In the genomic region with DNA sequence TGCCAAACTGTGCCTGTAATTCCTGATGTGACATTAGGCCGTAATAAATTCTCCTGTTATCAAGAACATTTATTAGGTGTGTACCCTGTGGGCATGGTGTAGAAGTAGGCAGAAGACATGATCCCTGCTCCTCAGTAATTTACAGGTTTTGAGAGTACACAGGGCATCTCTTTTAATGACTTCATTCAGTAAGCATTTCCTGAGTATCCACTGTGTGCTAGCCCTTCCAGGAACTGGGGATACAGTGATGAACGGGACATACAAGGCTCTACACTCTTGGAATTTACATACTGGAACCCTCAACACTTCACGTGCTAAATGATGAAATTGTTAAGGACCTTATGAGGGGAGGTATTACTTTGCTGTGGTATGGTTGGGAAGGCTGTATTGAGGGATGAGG, we compare ENCODE assay signal across 25 cellular contexts. TPM values are rescaled to one million over a fixed set of nuclear protein-coding genes. Genes with fewer than 3 reads are reported as not detected.
DNase-seq lines count a peak whose midpoint lies in the region; ATAC-seq, FAIRE-seq and TF ChIP-seq lines count a peak whose summit lies in the region.
"Had no signal": no experiment of that assay in that cellular context is flagged by ENCODE, and none has a peak within 500 bp of the region (broad histone marks: within the 10 kb centered on the region; RNA-seq: fewer than 3 reads in every experiment).

No MANE protein-coding gene starts in this region.

- peaks cover 6% of the 10 kb centered on the region for H3F3A ChIP-seq in SK-N-SH (replicated peaks; ENCODE audit: insufficient read depth)

- H3K4me3 ChIP-seq in SK-N-SH (ENCODE audit: low read depth in 2 of 2, low read length in 1 of 2) (no peak overlapping the region), fibroblast of pulmonary artery (replicated peaks; ENCODE audit: low read depth, low read length) (no peak overlapping the region), small intestine (ENCODE audit: low read depth in 1 of 2, low read length in 2 of 2) (no peak overlapping the region), upper lobe of right lung (no peak overlapping the region)
- H3K4me3 ChIP-seq: colonic mucosa, lung, PC-9, SJSA1, smooth muscle cell, testis had no signal

- intact Hi-C loops in upper lobe of right lung (cut with DNase I): no loop called here
- intact Hi-C loops in activated CD4-positive, alpha-beta T cell treated with anti-CD3 and anti-CD28 coated beads, Interleukin-2, amount 10 ng/mL, durations not matched to agents 24 days and 14 days (cut with micrococcal nuclease): no loop called here

- FAIRE-seq in H54 (lab: Jason Lieb, UNC) (peak; percentile 90), small intestine (lab: Jason Lieb, UNC) (no peak)
- FAIRE-seq: kidney had no signal

- no peak overlapping the region for H3K27ac Mint-ChIP-seq in activated CD4-positive, alpha-beta T cell treated with anti-CD3 and anti-CD28 coated beads, Interleukin-2, amount 10 ng/mL, durations not matched to agents 24 days and 14 days
- H3K27ac Mint-ChIP-seq: activated naive CD8-positive, alpha-beta T cell treated with anti-CD3 and anti-CD28 coated beads, Interleukin-2, amount 50 U/mL, for 24 hours; brain had no signal

- no peaks in the 10 kb centered on the region for H3K27me3 Mint-ChIP-seq in activated CD4-positive, alpha-beta T cell treated with anti-CD3 and anti-CD28 coated beads, Interleukin-2, amount 10 ng/mL, durations not matched to agents 24 days and 14 days
- H3K27me3 Mint-ChIP-seq: activated naive CD8-positive, alpha-beta T cell treated with anti-CD3 and anti-CD28 coated beads, Interleukin-2, amount 50 U/mL, for 24 hours; brain; CD8-positive, alpha-beta memory T cell had no signal

- peaks cover 1% of the 10 kb centered on the region for H3K36me3 Mint-ChIP-seq in activated CD4-positive, alpha-beta T cell treated with anti-CD3 and anti-CD28 coated beads, Interleukin-2, amount 10 ng/mL, durations not matched to agents 24 days and 14 days (ENCODE audit: low read depth)
- H3K36me3 Mint-ChIP-seq: brain had no signal

- TF ChIP-seq EP300 in SK-N-SH (IDR thresholded peaks at IDR 0.05; ENCODE audit: borderline replicate concordance in 1 of 2, low read depth in 1 of 2, low read length in 1 of 2): no peak

- no peak for ATAC-seq in upper lobe of right lung
- ATAC-seq in GM19455 (IDR thresholded peaks at IDR 0.05; ENCODE audit: unreplicated experiment): no peak
- ATAC-seq: activated naive CD8-positive, alpha-beta T cell treated with anti-CD3 and anti-CD28 coated beads, Interleukin-2, amount 50 U/mL, for 24 hours had no signal

- H3K4me2 ChIP-seq in SK-N-SH: peak overlapping the region; percentile 4; the same call in 1 of the 2 replicates
- H3K4me2 ChIP-seq: PC-9, smooth muscle cell had no signal

- H2AFZ ChIP-seq in SK-N-SH (ENCODE audit: low read depth): no peak overlapping the region
- H2AFZ ChIP-seq: PC-9 had no signal

- H3K4me3 Mint-ChIP-seq in activated CD4-positive, alpha-beta T cell treated with anti-CD3 and anti-CD28 coated beads, Interleukin-2, amount 10 ng/mL, durations not matched to agents 24 days and 14 days: no peak overlapping the region
- H3K4me3 Mint-ChIP-seq: activated naive CD8-positive, alpha-beta T cell treated with anti-CD3 and anti-CD28 coated beads, Interleukin-2, amount 50 U/mL, for 24 hours; brain; CD8-positive, alpha-beta memory T cell had no signal

- POLR2A ChIA-PET in SK-N-SH (lab: Yijun Ruan, JAX): no interaction called here

- H3K4me1 ChIP-seq in SK-N-SH (ENCODE audit: control insufficient read depth in 1 of 2, insufficient read depth in 2 of 2, low read depth in 1 of 2, low read length in 1 of 2) (peaks cover 0 to 6% of the 10 kb centered on the region in 2 experiments; a peak in 3 of 4 replicates), small intestine (ENCODE audit: control insufficient read depth in 2 of 2, insufficient read depth in 1 of 2, low read depth in 1 of 2, low read length in 1 of 2) (peaks cover 0 to 3% of the 10 kb centered on the region in 2 donors), upper lobe of right lung (no peaks in the 10 kb centered on the region)
- H3K4me1 ChIP-seq: colonic mucosa had no signal

- WGBS in SK-N-SH (ENCODE audit: low lambda C conversion rate): 67% methylated on average over 3 of the region's 3 CpGs
- WGBS in small intestine, 3 donors: 61 to 74% (median 67%) methylated on average over 3 of the region's 3 CpGs

- TF ChIP-seq POLR2A in H54 (IDR thresholded peaks at IDR 0.05; ENCODE audit: low read depth, low read length): no peak

- H3K27me3 ChIP-seq in SK-N-SH (ENCODE audit: insufficient read depth) (no peaks in the 10 kb centered on the region), small intestine (ENCODE audit: control insufficient read depth in 2 of 2, insufficient read depth in 2 of 2, low read length in 2 of 2) (no peaks in the 10 kb centered on the region), upper lobe of right lung (no peaks in the 10 kb centered on the region)
- H3K27me3 ChIP-seq: colonic mucosa, SJSA1, testis had no signal

- no peaks in the 10 kb centered on the region for H3K9me3 Mint-ChIP-seq in activated CD4-positive, alpha-beta T cell treated with anti-CD3 and anti-CD28 coated beads, Interleukin-2, amount 10 ng/mL, durations not matched to agents 24 days and 14 days
- H3K9me3 Mint-ChIP-seq: activated naive CD8-positive, alpha-beta T cell treated with anti-CD3 and anti-CD28 coated beads, Interleukin-2, amount 50 U/mL, for 24 hours; brain; CD8-positive, alpha-beta memory T cell had no signal

- TF ChIP-seq CTCF in SK-N-SH (IDR thresholded peaks at IDR 0.05) (no peak), fibroblast of pulmonary artery (IDR thresholded peaks at IDR 0.05; ENCODE audit: low read length, missing control alignments) (no peak), upper lobe of right lung (IDR thresholded peaks at IDR 0.05) (no peak)

- DNase-seq in H54 (ENCODE audit: insufficient read length, low spot score) (peak; percentile 8), SK-N-SH (no peak), fibroblast of pulmonary artery (ENCODE audit: low read depth) (peak; percentile 42), small intestine (peak; percentile 12), upper lobe of right lung (no peak)
- DNase-seq in activated CD4-positive, alpha-beta T cell treated with anti-CD3 and anti-CD28 coated beads, Interleukin-2, amount 10 ng/mL, durations not matched to agents 24 days and 14 days: no peak
- DNase-seq: activated CD4-positive, alpha-beta T cell treated with anti-CD3 and anti-CD28 coated beads, Interleukin-2, amount 50 U/mL, for 1 hour; activated naive CD8-positive, alpha-beta T cell treated with anti-CD3 and anti-CD28 coated beads, Interleukin-2, amount 50 U/mL, for 24 hours; CD8-positive, alpha-beta memory T cell; colonic mucosa; DMS153; GOT3; hypothalamus; kidney; NCI-H1105 treated with DMSO at 0.1 percent for 48 hours; NCI-H446 treated with DMSO at 0.1 percent for 48 hours; PC-9; stimulated activated naive CD4-positive, alpha-beta T cell; T-helper 2 cell; testis had no signal

- no peak for TF ChIP-seq RAD21 in SK-N-SH (IDR thresholded peaks at IDR 0.05; ENCODE audit: low read length)

- H3K9me3 ChIP-seq in SK-N-SH: no peaks in the 10 kb centered on the region
- H3K9me3 ChIP-seq in small intestine (ENCODE audit: control insufficient read depth, low read depth): no peaks in the 10 kb centered on the region
- H3K9me3 ChIP-seq in upper lobe of right lung: no peaks in the 10 kb centered on the region
- H3K9me3 ChIP-seq: colonic mucosa, SJSA1, testis had no signal

- peaks cover 0 to 3% of the 10 kb centered on the region in 2 experiments for H3K36me3 ChIP-seq in SK-N-SH (replicated peaks in 1 of 2; ENCODE audit: control insufficient read depth in 1 of 2, insufficient read depth in 2 of 2, low read length in 1 of 2)
- H3K36me3 ChIP-seq in small intestine (ENCODE audit: control insufficient read depth in 2 of 2, insufficient read depth in 2 of 2, low read length in 2 of 2): no peaks in the 10 kb centered on the region
- H3K36me3 ChIP-seq in upper lobe of right lung: no peaks in the 10 kb centered on the region
- H3K36me3 ChIP-seq: colonic mucosa, SJSA1 had no signal

- no peaks in the 10 kb centered on the region for H3K9me2 ChIP-seq in SK-N-SH

- H4K20me1 ChIP-seq in SK-N-SH (ENCODE audit: insufficient read depth): peaks cover 15% of the 10 kb centered on the region; the same call in 1 of the 2 replicates

- H3K9ac ChIP-seq in SK-N-SH: no peak overlapping the region

- H3K4me1 Mint-ChIP-seq in activated CD4-positive, alpha-beta T cell treated with anti-CD3 and anti-CD28 coated beads, Interleukin-2, amount 10 ng/mL, durations not matched to agents 24 days and 14 days: peaks cover 1% of the 10 kb centered on the region

- peaks cover 79% of the 10 kb centered on the region for H3K79me2 ChIP-seq in SK-N-SH (ENCODE audit: insufficient read depth)

- H3K27ac ChIP-seq in SK-N-SH (ENCODE audit: low read depth in 2 of 2, low read length in 1 of 2) (no peak overlapping the region), small intestine (ENCODE audit: low read depth in 1 of 2, low read length in 1 of 2) (no peak overlapping the region), upper lobe of right lung (no peak overlapping the region)
- H3K27ac ChIP-seq: colonic mucosa, PC-9, SJSA1, testis had no signal

- CTCF ChIA-PET in SK-N-SH (lab: Yijun Ruan, JAX): no interaction called here

TF ChIP-seq in SK-N-SH, 30 proteins besides CTCF, POLR2A, EP300 and RAD21:
- TF ChIP-seq, protein P1, sequence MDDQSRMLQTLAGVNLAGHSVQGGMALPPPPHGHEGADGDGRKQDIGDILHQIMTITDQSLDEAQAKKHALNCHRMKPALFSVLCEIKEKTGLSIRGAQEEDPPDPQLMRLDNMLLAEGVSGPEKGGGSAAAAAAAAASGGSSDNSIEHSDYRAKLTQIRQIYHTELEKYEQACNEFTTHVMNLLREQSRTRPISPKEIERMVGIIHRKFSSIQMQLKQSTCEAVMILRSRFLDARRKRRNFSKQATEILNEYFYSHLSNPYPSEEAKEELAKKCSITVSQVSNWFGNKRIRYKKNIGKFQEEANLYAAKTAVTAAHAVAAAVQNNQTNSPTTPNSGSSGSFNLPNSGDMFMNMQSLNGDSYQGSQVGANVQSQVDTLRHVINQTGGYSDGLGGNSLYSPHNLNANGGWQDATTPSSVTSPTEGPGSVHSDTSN (IDR thresholded peaks at IDR 0.05): no peak
- peak; percentile 48; the same call in 1 of the 2 replicates for TF ChIP-seq JUND (IDR thresholded peaks at IDR 0.05)
- peak; percentile 60; the same call in 1 of the 2 replicates for TF ChIP-seq TCF12 (IDR thresholded peaks at IDR 0.05)
- TF ChIP-seq FOSL2 (IDR thresholded peaks at IDR 0.05; ENCODE audit: borderline replicate concordance, low read depth): peak; percentile 19; the same call in 1 of the 2 replicates

RNA-seq across cellular contexts. Expression of a gene that starts 30.2 kb away (rescaled TPM):
- polyA plus RNA-seq in SK-N-SH (2012; rRNA removed): 16.4 and 17.9 TPM in 2 replicates
- polyA plus RNA-seq in SK-N-SH (2012; cell fraction: cytosol; rRNA removed): 7.1 and 10.7 TPM in 2 replicates
- polyA plus RNA-seq in SK-N-SH (2012; cell fraction: nucleus; rRNA removed): 48.6 and 53.9 TPM in 2 replicates
- 10 to 100 TPM in 1 of 3 donors, 1 to 10 TPM in 2; 8.3 to 14.5 (median 9.2) TPM for polyA plus RNA-seq in small intestine
- total RNA-seq in upper lobe of right lung: 35.8 TPM
- total RNA-seq in activated CD4-positive, alpha-beta T cell treated with anti-CD3 and anti-CD28 coated beads, Interleukin-2, amount 10 ng/mL, durations not matched to agents 24 days and 14 days: 27.8 and 29.5 TPM in 2 replicates

Comparison
In these comparisons a context has a peak if more than half of its experiments do, and no peak if none do; other contexts are left out.
1. DNase-seq: peak in H54 (single experiment), fibroblast of pulmonary artery (single experiment) and small intestine (single experiment); none in SK-N-SH (single experiment), upper lobe of right lung (single experiment) and activated CD4-positive, alpha-beta T cell treated with anti-CD3 and anti-CD28 coated beads, Interleukin-2, amount 10 ng/mL, durations not matched to agents 24 days and 14 days (single experiment).